In the genomic region with DNA sequence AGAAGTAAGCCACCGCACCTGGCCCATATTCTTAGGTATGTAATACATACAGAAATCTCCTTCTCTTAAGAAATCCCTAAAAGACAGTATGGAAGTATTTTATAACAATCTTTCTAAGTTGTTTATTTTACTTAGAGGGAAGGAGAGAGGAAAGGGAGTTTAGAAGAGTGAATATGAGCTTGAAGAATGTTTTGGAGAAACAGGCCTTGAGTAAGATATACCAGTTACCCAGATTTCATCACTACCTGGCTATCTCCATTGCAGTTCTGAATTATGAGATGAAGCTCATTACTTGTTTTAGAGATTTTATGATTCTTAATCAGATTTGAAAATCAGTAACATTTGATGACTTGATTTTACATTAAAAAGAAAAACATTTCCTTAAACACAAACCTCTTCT, we compare ENCODE assay signal across 14 cellular contexts.
DNase-seq lines count a peak whose midpoint lies in the region; ATAC-seq and TF ChIP-seq lines count a peak whose summit lies in the region.
"Had no signal": no experiment of that assay in that cellular context is flagged by ENCODE, and none has a peak within 500 bp of the region (broad histone marks: within the 10 kb centered on the region; RNA-seq: fewer than 3 reads in every experiment).

No MANE protein-coding gene starts in this region.

- peaks cover 22 to 43% (median 34%) of the 10 kb centered on the region in 4 donors for H3K4me1 Mint-ChIP-seq in CD4-positive, alpha-beta memory T cell
- H3K4me1 Mint-ChIP-seq in naive thymus-derived CD4-positive, alpha-beta T cell = peaks cover 20 to 40% (median 34%) of the 10 kb centered on the region in 7 donors

- no peak for TF ChIP-seq POLR2A in IMR-90 (IDR thresholded peaks at IDR 0.05; ENCODE audit: low read depth, low read length)

- dilution Hi-C loops in IMR-90 (cut with HindIII; ENCODE audit: low sequenced_read_pairs, unreplicated experiment) = no loop called here

- no peaks in the 10 kb centered on the region for H3K27me3 Mint-ChIP-seq in CD4-positive, alpha-beta memory T cell
- no peaks in the 10 kb centered on the region for H3K27me3 Mint-ChIP-seq in naive thymus-derived CD4-positive, alpha-beta T cell

- no peak overlapping the region for H3K9ac ChIP-seq in IMR-90 (ENCODE audit: low read depth, low read length)

- H2BK20ac ChIP-seq in IMR-90 (ENCODE audit: low read depth, low read length) = no peak overlapping the region

- no peak overlapping the region for H3K56ac ChIP-seq in IMR-90 (ENCODE audit: extremely low read depth, insufficient read depth, low read length)

- H2AFZ ChIP-seq in IMR-90 (replicated peaks; ENCODE audit: low read length, poor library complexity) = no peak overlapping the region
- H2AFZ ChIP-seq: PC-9 had no signal

- H3K27ac Mint-ChIP-seq in CD4-positive, alpha-beta memory T cell = peak overlapping the region in 4 of 7 donors; percentile 18 to 59 (median 54)
- H3K27ac Mint-ChIP-seq in naive thymus-derived CD4-positive, alpha-beta T cell = peak overlapping the region in 5 of 9 donors; percentile 6 to 76 (median 29)
- H3K27ac Mint-ChIP-seq: CD8-positive, alpha-beta T cell; HFFc6 had no signal

- no peak for TF ChIP-seq RAD21 in IMR-90 (IDR thresholded peaks at IDR 0.05; ENCODE audit: low read length)

- H3K18ac ChIP-seq in IMR-90 (ENCODE audit: low read depth, low read length) = no peak overlapping the region

- H4K8ac ChIP-seq in IMR-90 (ENCODE audit: low read depth in 2 of 2, low read length in 2 of 2) = no peak overlapping the region

- H3K4me2 ChIP-seq in IMR-90 (ENCODE audit: low read depth, low read length) = peak overlapping the region; percentile 62
- H3K4me2 ChIP-seq: PC-9 had no signal

- H3K4ac ChIP-seq in IMR-90 (ENCODE audit: low read depth, low read length) = no peak overlapping the region

- H3K9me3 ChIP-seq in CD4-positive, alpha-beta memory T cell (ENCODE audit: control insufficient read depth in 1 of 2, low read length in 2 of 2) = no peaks in the 10 kb centered on the region
- H3K9me3 ChIP-seq in IMR-90 (ENCODE audit: control insufficient read depth, insufficient read depth, low read length) = no peaks in the 10 kb centered on the region
- H3K9me3 ChIP-seq in naive thymus-derived CD4-positive, alpha-beta T cell (ENCODE audit: control insufficient read depth in 2 of 3, low read length in 3 of 3) = no peaks in the 10 kb centered on the region
- H3K9me3 ChIP-seq: SJSA1 had no signal

- no peak overlapping the region for H3K23ac ChIP-seq in IMR-90 (ENCODE audit: low read depth, low read length)

- peaks cover 33% of the 10 kb centered on the region for H3K4me1 ChIP-seq in CD4-positive, alpha-beta memory T cell (ENCODE audit: insufficient read depth, low read length)
- H3K4me1 ChIP-seq in IMR-90 (ENCODE audit: control insufficient read depth, insufficient read depth, low read length) = peaks cover 11% of the 10 kb centered on the region
- peaks cover 8 to 10% of the 10 kb centered on the region in 2 donors for H3K4me1 ChIP-seq in naive thymus-derived CD4-positive, alpha-beta T cell (ENCODE audit: control insufficient read depth in 2 of 2, insufficient read depth in 2 of 2, low read length in 2 of 2)
- H3K4me1 ChIP-seq: SJSA1 had no signal

- peak; percentile 87 for ATAC-seq in IMR-90 (ENCODE audit: low read depth)
- no peak for ATAC-seq in naive thymus-derived CD4-positive, alpha-beta T cell
- no peak for ATAC-seq in HG03565 (IDR thresholded peaks at IDR 0.05; ENCODE audit: unreplicated experiment)
- ATAC-seq in GM18873 (IDR thresholded peaks at IDR 0.05; ENCODE audit: low FRiP score, unreplicated experiment) = no peak

- no peak overlapping the region for H4K5ac ChIP-seq in IMR-90 (ENCODE audit: low read depth, low read length)

- peaks cover 4% of the 10 kb centered on the region; the same call in 1 of the 2 replicates for H4K20me1 ChIP-seq in IMR-90 (ENCODE audit: insufficient read depth, low read length)

- no peaks in the 10 kb centered on the region for H3K9me3 Mint-ChIP-seq in CD4-positive, alpha-beta memory T cell
- H3K9me3 Mint-ChIP-seq in naive thymus-derived CD4-positive, alpha-beta T cell = no peaks in the 10 kb centered on the region
- H3K9me3 Mint-ChIP-seq: CD8-positive, alpha-beta T cell; HFFc6 had no signal

- peaks cover 22% of the 10 kb centered on the region for H3K36me3 ChIP-seq in CD4-positive, alpha-beta memory T cell (ENCODE audit: insufficient read depth, low read length)
- peaks cover 6% of the 10 kb centered on the region for H3K36me3 ChIP-seq in IMR-90 (ENCODE audit: control insufficient read depth, insufficient read depth, low read length)
- H3K36me3 ChIP-seq in naive thymus-derived CD4-positive, alpha-beta T cell (ENCODE audit: control insufficient read depth in 2 of 3, insufficient read depth in 3 of 3, low read length in 3 of 3) = peaks cover 0 to 23% (median 5%) of the 10 kb centered on the region in 3 experiments

- H3K9me1 ChIP-seq in IMR-90 (ENCODE audit: insufficient read depth, low read length) = peaks cover 6% of the 10 kb centered on the region; the same call in 1 of the 2 replicates

- no CpG with 5 or more reads among the region's 1 CpG for WGBS in IMR-90 (ENCODE audit: extremely low coverage in 2 of 2, insufficient read length in 1 of 2), 2 experiments

- DNase-seq in CD4-positive, alpha-beta memory T cell = no peak
- DNase-seq in IMR-90 (peak; percentile 85), fibroblast of gingiva (ENCODE audit: low read depth) (peak; percentile 66)
- DNase-seq in naive thymus-derived CD4-positive, alpha-beta T cell = no peak
- DNase-seq in effector CD8-positive, alpha-beta T cell (lab: John Stamatoyannopoulos, UW) = no peak
- DNase-seq: CD8-positive, alpha-beta T cell; GOT3; NCI-H1092; NCI-H2107; PC-9 had no signal

- no peak overlapping the region for H2BK120ac ChIP-seq in IMR-90 (ENCODE audit: low read depth, low read length)

- peaks cover 15 to 41% of the 10 kb centered on the region in 2 donors for H3K36me3 Mint-ChIP-seq in CD4-positive, alpha-beta memory T cell
- peaks cover 0 to 24% (median 14%) of the 10 kb centered on the region in 5 donors for H3K36me3 Mint-ChIP-seq in naive thymus-derived CD4-positive, alpha-beta T cell

- POLR2A ChIA-PET in CD4-positive, alpha-beta memory T cell (lab: Charles Lee; ENCODE audit: partially characterized antibody) = no interaction called here
- POLR2A ChIA-PET in IMR-90 (lab: Charles Lee; ENCODE audit: unreplicated experiment) = interaction anchor here (0.5 kb wide), 1 partner anchor 167 kb away, joined by 3 read pairs; no protein-coding TSS in a partner anchor
- POLR2A ChIA-PET in naive thymus-derived CD4-positive, alpha-beta T cell (lab: Charles Lee) = no interaction called here

- H2BK15ac ChIP-seq in IMR-90 (ENCODE audit: low read depth, low read length) = no peak overlapping the region

- H3K27ac ChIP-seq in CD4-positive, alpha-beta memory T cell (ENCODE audit: low read depth, low read length) = no peak overlapping the region
- peak overlapping the region; percentile 41; the same call in 1 of the 2 replicates for H3K27ac ChIP-seq in IMR-90 (ENCODE audit: insufficient read depth, low read length)
- no peak overlapping the region for H3K27ac ChIP-seq in naive thymus-derived CD4-positive, alpha-beta T cell (ENCODE audit: low read depth, low read length)
- H3K27ac ChIP-seq: PC-9, SJSA1 had no signal

- CTCF ChIA-PET in CD4-positive, alpha-beta memory T cell (lab: Charles Lee; ENCODE audit: partially characterized antibody) = interaction anchor here (2.1 kb wide), 1 partner anchor 12 kb away, joined by 6 read pairs; no protein-coding TSS in a partner anchor
- CTCF ChIA-PET in IMR-90 (lab: Yijun Ruan, JAX) = interaction anchor here (0.6 kb wide), 1 partner anchor 1997 kb away, joined by 6 read pairs; no protein-coding TSS in a partner anchor
- CTCF ChIA-PET in naive thymus-derived CD4-positive, alpha-beta T cell (lab: Charles Lee) = no interaction called here

- in situ Hi-C loops in IMR-90 (cut with MboI; ENCODE audit: low sequenced_read_pairs) = loop anchor here (25.0 kb wide), 1 partner anchor 479 kb away; no protein-coding TSS in a partner anchor

- no peaks in the 10 kb centered on the region for H3K27me3 ChIP-seq in CD4-positive, alpha-beta memory T cell (ENCODE audit: insufficient read depth, low read length)
- H3K27me3 ChIP-seq in IMR-90 (ENCODE audit: control insufficient read depth, insufficient read depth, low read length) = no peaks in the 10 kb centered on the region
- no peaks in the 10 kb centered on the region for H3K27me3 ChIP-seq in naive thymus-derived CD4-positive, alpha-beta T cell (ENCODE audit: control insufficient read depth in 2 of 2, insufficient read depth in 2 of 2, low read length in 2 of 2)
- H3K27me3 ChIP-seq: SJSA1 had no signal

- no peak overlapping the region for H3K4me3 Mint-ChIP-seq in CD4-positive, alpha-beta memory T cell
- H3K4me3 Mint-ChIP-seq in naive thymus-derived CD4-positive, alpha-beta T cell = no peak overlapping the region
- H3K4me3 Mint-ChIP-seq: CD8-positive, alpha-beta T cell; HFFc6 had no signal

- intact Hi-C loops in CD4-positive, alpha-beta memory T cell (cut with micrococcal nuclease) = no loop called here
- intact Hi-C loops in IMR-90 (cut with micrococcal nuclease) = loop anchor here (5.0 to 10.0 kb wide), 2 partner anchors 194 to 479 kb away; no protein-coding TSS in a partner anchor
- intact Hi-C loops in naive thymus-derived CD4-positive, alpha-beta T cell (cut with micrococcal nuclease) = loop anchor here (2.0 to 10.0 kb wide), 4 partner anchors 70 to 479 kb away; no protein-coding TSS in a partner anchor

- TF ChIP-seq CTCF in IMR-90 (conservative IDR thresholded peaks at IDR 0.05; ENCODE audit: low read depth, low read length) = no peak

- H3K79me1 ChIP-seq in IMR-90 (ENCODE audit: low read depth in 1 of 2, low read length in 2 of 2) = peaks cover 3% of the 10 kb centered on the region in 2 experiments; a peak in 2 of 4 replicates

- H3K14ac ChIP-seq in IMR-90 (replicated peaks; ENCODE audit: low read depth, low read length) = no peak overlapping the region

- BruUV-seq in IMR-90 (replicated peaks; lab: Mats Ljungman, UMichigan) = no TSS peak

- no peak overlapping the region for H4K91ac ChIP-seq in IMR-90 (ENCODE audit: insufficient read depth, low read depth, low read length)

- no peak overlapping the region for H3K4me3 ChIP-seq in CD4-positive, alpha-beta memory T cell (ENCODE audit: low read length in 2 of 2)
- H3K4me3 ChIP-seq in IMR-90 (ENCODE audit: insufficient read depth, low read depth, low read length) = no peak overlapping the region
- no peak overlapping the region for H3K4me3 ChIP-seq in naive thymus-derived CD4-positive, alpha-beta T cell (ENCODE audit: low read length)
- H3K4me3 ChIP-seq: PC-9, SJSA1 had no signal

- no peak overlapping the region for H2AK5ac ChIP-seq in IMR-90 (ENCODE audit: low read depth, low read length)

- H2AK9ac ChIP-seq in IMR-90 (replicated peaks; ENCODE audit: low read depth, low read length, poor library complexity) = no peak overlapping the region

- peak overlapping the region; percentile 2 for H2BK5ac ChIP-seq in IMR-90 (ENCODE audit: low read depth, low read length, poor library complexity, severe bottlenecking)

TF ChIP-seq in IMR-90, 13 proteins besides CTCF, POLR2A, EP300 and RAD21 (continues in another document):
- no peak for TF ChIP-seq SMC3 (IDR thresholded peaks at IDR 0.05; ENCODE audit: low read depth, low read length)
- no peak for TF ChIP-seq MAZ (IDR thresholded peaks at IDR 0.05; ENCODE audit: borderline replicate concordance, low read depth, low read length)
- no peak for TF ChIP-seq NFE2L2 (IDR thresholded peaks at IDR 0.05; ENCODE audit: low read depth, low read length)
- TF ChIP-seq RFX5 (IDR thresholded peaks at IDR 0.05; ENCODE audit: low read depth, low read length) = no peak

Comparison
In these comparisons a context has a peak if more than half of its experiments do, and no peak if none do; other contexts are left out.
1. DNase-seq: peak in IMR-90 (single experiment) and fibroblast of gingiva (single experiment); none in CD4-positive, alpha-beta memory T cell (0 of 5), naive thymus-derived CD4-positive, alpha-beta T cell (0 of 9) and effector CD8-positive, alpha-beta T cell (single experiment).